ENCODE assay signal across 24 cellular contexts in the genomic region with DNA sequence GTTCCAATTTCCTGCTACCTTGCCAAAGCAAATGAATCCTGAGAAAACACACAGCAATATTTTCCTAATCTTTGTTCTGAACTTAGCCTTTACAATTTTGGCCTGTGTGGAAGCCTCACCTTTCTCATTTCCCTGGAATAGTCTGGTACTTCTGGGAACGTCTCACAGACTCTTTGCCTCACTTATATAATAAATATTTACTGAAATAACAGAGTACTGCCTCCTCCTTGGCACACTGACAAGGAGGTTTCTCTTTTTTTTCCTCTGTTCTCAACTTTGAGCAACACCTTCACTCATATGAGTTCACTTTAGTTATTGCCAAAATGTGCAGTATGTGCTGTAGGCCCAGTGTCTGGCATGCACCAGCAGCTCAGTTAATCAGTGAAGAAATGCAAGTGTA. TPM values are rescaled to one million over a fixed set of nuclear protein-coding genes. Genes with fewer than 3 reads are reported as not detected.
"Had no signal": no experiment of that assay in that cellular context is flagged by ENCODE, and none has a peak within 500 bp of the region (broad histone marks: within the 10 kb centered on the region; RNA-seq: fewer than 3 reads in every experiment).

No MANE protein-coding gene starts in this region.

- H3K4me3 ChIP-seq: coronary artery, gastroesophageal sphincter, left ventricle myocardium inferior, lung, thoracic aorta had no signal

- H3K9me3 ChIP-seq: neutrophil, thoracic aorta had no signal

- FAIRE-seq: endothelial cell of umbilical vein, urothelium cell line had no signal

- ATAC-seq: gastroesophageal sphincter; naive thymus-derived CD4-positive, alpha-beta T cell; stimulated activated naive B cell treated with anti-CD40 and anti-IgM and Interleukin-4, amounts not matched to agents 10 μg/mL and 1 μg/mL and 100 μg/mL, for 72 hours; stimulated activated naive CD8-positive, alpha-beta T cell treated with anti-CD3 and anti-CD28 coated beads, Interleukin-15, amount 100 ng/mL, for 72 hours had no signal

- DNase-seq: central memory CD4-positive, alpha-beta T cell; effector CD4-positive, alpha-beta T cell; endodermal cell; glutamatergic neuron; islet precursor cell; left ventricle myocardium inferior; mesendoderm; naive thymus-derived CD4-positive, alpha-beta T cell; right cardiac atrium; stimulated activated CD4-positive, alpha-beta T cell treated with anti-CD3 and anti-CD28 coated beads, Interleukin-2, amount 100 ng/mL, for 24 hours; stimulated activated CD4-positive, alpha-beta T cell treated with anti-CD3 and anti-CD28 coated beads, Interleukin-4, amount 100 ng/mL, for 4 hours; stimulated activated naive B cell treated with anti-CD40 and anti-IgM and Interleukin-4, amounts not matched to agents 10 μg/mL and 1 μg/mL and 100 μg/mL, for 72 hours; stimulated activated naive CD8-positive, alpha-beta T cell treated with anti-CD3 and anti-CD28 coated beads, Interleukin-15, amount 100 ng/mL, for 72 hours had no signal

- H3K27me3 ChIP-seq: gastroesophageal sphincter had no signal

- H3K4me1 ChIP-seq: gastroesophageal sphincter, left ventricle myocardium inferior had no signal

- H3K36me3 ChIP-seq: gastroesophageal sphincter, left ventricle myocardium inferior, neutrophil, thoracic aorta had no signal

- H3K27ac ChIP-seq: coronary artery, gastroesophageal sphincter, left ventricle myocardium inferior, neutrophil, thoracic aorta had no signal

RNA-seq across cellular contexts. Expression of a gene that starts 37.3 kb away (rescaled TPM):
- total RNA-seq: chondrocyte; endodermal cell; left ventricle myocardium inferior; naive thymus-derived CD4-positive, alpha-beta T cell; posterior vena cava; right cardiac atrium; subcutaneous adipose tissue; thoracic aorta had no signal
- polyA plus RNA-seq: naive thymus-derived CD4-positive, alpha-beta T cell; neural cell; right cardiac atrium had no signal
